ENCODE assay signal across 13 cellular contexts in the genomic region with DNA sequence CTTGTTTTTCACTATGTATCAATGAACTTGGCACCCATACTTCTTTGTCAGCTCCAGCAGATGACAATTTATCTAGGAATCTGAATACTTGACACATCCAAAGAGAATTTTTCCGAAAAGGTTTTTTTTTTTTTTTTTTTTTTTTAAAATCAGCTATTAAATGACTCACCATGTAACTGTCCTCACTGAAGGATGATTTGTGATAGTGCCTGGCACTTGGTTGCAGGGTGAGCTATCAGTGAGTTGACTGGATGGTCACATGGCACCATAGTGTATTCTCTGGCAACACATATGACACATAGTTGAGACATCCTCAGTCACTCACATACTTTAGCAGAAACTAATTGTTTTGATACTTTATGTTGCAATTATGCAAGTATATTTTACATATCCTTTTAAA.
DNase-seq lines count a peak whose midpoint lies in the region; ATAC-seq and TF ChIP-seq lines count a peak whose summit lies in the region.
"Had no signal": no experiment of that assay in that cellular context is flagged by ENCODE, and none has a peak within 500 bp of the region (broad histone marks: within the 10 kb centered on the region; RNA-seq: fewer than 3 reads in every experiment).

No MANE protein-coding gene starts in this region.

- no peaks in the 10 kb centered on the region for H3K9me3 Mint-ChIP-seq in progenitor cell of endocrine pancreas (ENCODE audit: low read depth)
- H3K9me3 Mint-ChIP-seq: nephron, WTC11 had no signal

- H3K27me3 ChIP-seq in skeletal muscle satellite cell (ENCODE audit: control insufficient read depth, insufficient read depth, low read length), result no peaks in the 10 kb centered on the region
- no peaks in the 10 kb centered on the region for H3K27me3 ChIP-seq in body of pancreas
- H3K27me3 ChIP-seq: colonic mucosa had no signal

- H3K36me3 ChIP-seq in skeletal muscle satellite cell (ENCODE audit: insufficient read depth, low read length) (no peaks in the 10 kb centered on the region), body of pancreas (replicated peaks in 1 of 2; ENCODE audit: insufficient read depth in 1 of 2, low read depth in 2 of 2) (no peaks in the 10 kb centered on the region)
- H3K36me3 ChIP-seq: colonic mucosa, HAP-1 had no signal

- H3K4me3 ChIP-seq in fibroblast of mammary gland (ENCODE audit: control insufficient read depth, low read depth, low read length) (no peak overlapping the region), skeletal muscle satellite cell (ENCODE audit: low read length) (no peak overlapping the region), body of pancreas (no peak overlapping the region)
- H3K4me3 ChIP-seq: colonic mucosa, HAP-1 had no signal

- H3K9me3 ChIP-seq in skeletal muscle satellite cell (replicated peaks; ENCODE audit: low read length), result no peaks in the 10 kb centered on the region
- no peaks in the 10 kb centered on the region for H3K9me3 ChIP-seq in body of pancreas
- H3K9me3 ChIP-seq: colonic mucosa, HAP-1 had no signal

- TF ChIP-seq CTCF in fibroblast of mammary gland (conservative IDR thresholded peaks at IDR 0.05; ENCODE audit: control insufficient read depth, insufficient read depth, low read depth, low read length) (no peak), progenitor cell of endocrine pancreas (IDR thresholded peaks at IDR 0.05; ENCODE audit: unreplicated experiment) (no peak), body of pancreas (IDR thresholded peaks at IDR 0.05) (no peak)

- peaks cover 27% of the 10 kb centered on the region for H3K27me3 Mint-ChIP-seq in progenitor cell of endocrine pancreas

- no peaks in the 10 kb centered on the region for H3K36me3 Mint-ChIP-seq in progenitor cell of endocrine pancreas (ENCODE audit: insufficient read depth)
- H3K36me3 Mint-ChIP-seq: WTC11 had no signal

- no peak overlapping the region for H3K27ac Mint-ChIP-seq in progenitor cell of endocrine pancreas
- H3K27ac Mint-ChIP-seq: nephron, WTC11 had no signal

- WGBS in body of pancreas, 2 donors, result 75 to 84% methylated on average over 1 of the region's 1 CpG

- H3K4me1 ChIP-seq in skeletal muscle satellite cell (ENCODE audit: control insufficient read depth, insufficient read depth, low read length), result peaks cover 67% of the 10 kb centered on the region
- H3K4me1 ChIP-seq in body of pancreas, result no peaks in the 10 kb centered on the region
- H3K4me1 ChIP-seq: colonic mucosa, HAP-1 had no signal

- ATAC-seq in SK-N-SH treated with all-trans-retinoic acid at 6 μM for 48 hours (peak; percentile 88), body of pancreas (no peak), HG02981 (IDR thresholded peaks at IDR 0.05; ENCODE audit: unreplicated experiment) (no peak)
- ATAC-seq: WTC11 had no signal

- H3K4me1 Mint-ChIP-seq in progenitor cell of endocrine pancreas (ENCODE audit: low read depth), result peaks cover 3% of the 10 kb centered on the region
- H3K4me1 Mint-ChIP-seq: WTC11 had no signal

- DNase-seq in HCEC 1CT (peak; percentile 99), fibroblast of mammary gland (ENCODE audit: low read depth) (peak; percentile 100), progenitor cell of endocrine pancreas (ENCODE audit: low spot score, unreplicated experiment) (no peak), body of pancreas (no peak)
- DNase-seq: colonic mucosa; GF-D8; stimulated activated naive CD4-positive, alpha-beta T cell treated with Interleukin-2 at 50 U/mL for 16 hours had no signal

- no peak overlapping the region for H3K27ac ChIP-seq in body of pancreas
- H3K27ac ChIP-seq: colonic mucosa had no signal

- H3K4me3 Mint-ChIP-seq in progenitor cell of endocrine pancreas (ENCODE audit: low read depth), result no peak overlapping the region
- H3K4me3 Mint-ChIP-seq: nephron, WTC11 had no signal

- peak overlapping the region; percentile 46 for H3K4me2 ChIP-seq in skeletal muscle satellite cell (ENCODE audit: low read length)

- H3K9ac ChIP-seq in skeletal muscle satellite cell (ENCODE audit: low read depth, low read length), result peak overlapping the region; percentile 50

- TF ChIP-seq POLR2A in body of pancreas (IDR thresholded peaks at IDR 0.05), result no peak

- intact Hi-C loops in body of pancreas (cut with DNase I), result no loop called here

TF ChIP-seq in SK-N-SH treated with all-trans-retinoic acid at 6 μM for 48 hours, 23 proteins besides CTCF, POLR2A, EP300 and RAD21:
- TF ChIP-seq BACH2 (CRISPR knock-in tag; IDR thresholded peaks at IDR 0.05; ENCODE audit: borderline replicate concordance) (no peak), ISL1 (CRISPR knock-in tag; IDR thresholded peaks at IDR 0.05) (peak; percentile 74)
TF ChIP-seq in SK-N-SH treated with all-trans-retinoic acid at 6 μM for 48 hours: peak in this region for 1.

Comparison
In these comparisons a context has a peak if more than half of its experiments do, and no peak if none do; other contexts are left out.
1. DNase-seq: peak in HCEC 1CT (single experiment) and fibroblast of mammary gland (single experiment); none in progenitor cell of endocrine pancreas (single experiment) and body of pancreas (0 of 4).